ENCODE assay signal across 27 cellular contexts in the genomic region with DNA sequence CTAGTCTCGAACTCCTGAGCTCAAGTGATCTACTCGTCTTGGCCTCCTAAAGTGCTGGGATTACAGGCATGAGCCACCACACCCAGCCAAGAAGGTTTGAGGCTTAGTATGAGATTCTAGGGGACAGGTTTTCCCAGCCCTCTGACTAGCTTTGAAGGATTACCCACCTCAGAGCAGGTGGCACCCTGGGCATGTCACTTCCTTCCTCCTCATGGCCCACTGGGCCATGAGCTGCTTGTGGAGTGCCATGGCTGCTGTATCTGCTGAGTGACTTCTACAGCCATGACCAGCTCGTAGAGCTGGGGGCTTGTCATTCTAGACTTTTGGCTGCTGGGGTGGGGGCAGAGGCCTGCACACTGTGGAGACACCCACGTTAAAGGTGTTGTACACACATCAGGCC.
"Had no signal": no experiment of that assay in that cellular context is flagged by ENCODE, and none has a peak within 500 bp of the region (broad histone marks: within the 10 kb centered on the region; RNA-seq: fewer than 3 reads in every experiment).

No MANE protein-coding gene starts in this region.

- H3K27me3 Mint-ChIP-seq: stimulated activated naive B cell treated with anti-CD40 and anti-IgM and Interleukin-4, amounts not matched to agents 10 μg/mL and 1 μg/mL and 100 μg/mL, for 72 hours had no signal

- H3K4me3 Mint-ChIP-seq: immature natural killer cell; natural killer cell; nephron progenitor cell; neural progenitor cell; stimulated activated naive B cell treated with anti-CD40 and anti-IgM and Interleukin-4, amounts not matched to agents 10 μg/mL and 1 μg/mL and 100 μg/mL, for 72 hours had no signal

- ATAC-seq: natural killer cell; pancreas; right cardiac atrium; sciatic nerve; stimulated activated naive B cell treated with anti-CD40 and anti-IgM and Interleukin-4, amounts not matched to agents 10 μg/mL and 1 μg/mL and 100 μg/mL, for 72 hours; stimulated activated naive CD8-positive, alpha-beta T cell treated with anti-CD3 and anti-CD28 coated beads, Interleukin-15, Interleukin-2, amounts not matched to agents 100 U/mL and 50 U/mL, for 24 hours had no signal

- H3K27ac Mint-ChIP-seq: natural killer cell; nephron progenitor cell; neural progenitor cell; stimulated activated naive B cell treated with anti-CD40 and anti-IgM and Interleukin-4, amounts not matched to agents 10 μg/mL and 1 μg/mL and 100 μg/mL, for 72 hours had no signal

- H3K9me3 Mint-ChIP-seq: immature natural killer cell; natural killer cell; nephron progenitor cell; neural progenitor cell; stimulated activated naive B cell treated with anti-CD40 and anti-IgM and Interleukin-4, amounts not matched to agents 10 μg/mL and 1 μg/mL and 100 μg/mL, for 72 hours had no signal

- DNase-seq: hypothalamus; immature natural killer cell; kidney; left ventricle myocardium inferior; mesenchymal stem cell; natural killer cell; nephron progenitor cell; pancreas; retina; stimulated activated CD4-positive, alpha-beta T cell treated with anti-CD3 and anti-CD28 coated beads, Interleukin-12 subunit alpha, Interleukin-12 subunit beta, amount 100 ng/mL, for 4 hours; stimulated activated CD4-positive, alpha-beta T cell treated with anti-CD3 and anti-CD28 coated beads, Interleukin-15, amount 100 ng/mL, for 24 hours; stimulated activated CD4-positive, alpha-beta T cell treated with anti-CD3 and anti-CD28 coated beads, Interleukin-2, amount 100 ng/mL, for 24 hours; stimulated activated CD4-positive, alpha-beta T cell treated with anti-CD3 and anti-CD28 coated beads, Interleukin-4, amount 100 ng/mL, for 1 hour; stimulated activated naive B cell treated with anti-CD40 and anti-IgM and Interleukin-4, amounts not matched to agents 10 μg/mL and 1 μg/mL and 100 μg/mL, for 72 hours; stimulated activated naive CD8-positive, alpha-beta T cell treated with anti-CD3 and anti-CD28 coated beads, Interleukin-15, Interleukin-2, amounts not matched to agents 100 U/mL and 50 U/mL, for 24 hours; stomach; testis; transverse colon; upper lobe of left lung had no signal

- H3K4me3 ChIP-seq: left ventricle myocardium inferior, lung, neural progenitor cell, pancreas, prostate gland, skin epidermis, stomach, testis, thyroid gland, transverse colon, upper lobe of left lung, vagina had no signal

- H3K9me3 ChIP-seq: left ventricle myocardium inferior, pancreas, prostate gland, stomach, testis, thyroid gland, transverse colon, upper lobe of left lung, vagina had no signal

- H3K4me1 ChIP-seq: neural progenitor cell, prostate gland, testis had no signal

- H3K4me1 Mint-ChIP-seq: nephron progenitor cell, neural progenitor cell had no signal

- H3K27me3 ChIP-seq: neural progenitor cell, pancreas, stomach, testis, thyroid gland, transverse colon, upper lobe of left lung, vagina had no signal

- H3K27ac ChIP-seq: left ventricle myocardium inferior, neural progenitor cell, pancreas, prostate gland, skin epidermis, stomach, testis, transverse colon, upper lobe of left lung, vagina had no signal

- H3K36me3 Mint-ChIP-seq: natural killer cell had no signal

- H3K36me3 ChIP-seq: neural progenitor cell had no signal
